Comparison of ENCODE assay signal across 8 cellular contexts in the genomic region with DNA sequence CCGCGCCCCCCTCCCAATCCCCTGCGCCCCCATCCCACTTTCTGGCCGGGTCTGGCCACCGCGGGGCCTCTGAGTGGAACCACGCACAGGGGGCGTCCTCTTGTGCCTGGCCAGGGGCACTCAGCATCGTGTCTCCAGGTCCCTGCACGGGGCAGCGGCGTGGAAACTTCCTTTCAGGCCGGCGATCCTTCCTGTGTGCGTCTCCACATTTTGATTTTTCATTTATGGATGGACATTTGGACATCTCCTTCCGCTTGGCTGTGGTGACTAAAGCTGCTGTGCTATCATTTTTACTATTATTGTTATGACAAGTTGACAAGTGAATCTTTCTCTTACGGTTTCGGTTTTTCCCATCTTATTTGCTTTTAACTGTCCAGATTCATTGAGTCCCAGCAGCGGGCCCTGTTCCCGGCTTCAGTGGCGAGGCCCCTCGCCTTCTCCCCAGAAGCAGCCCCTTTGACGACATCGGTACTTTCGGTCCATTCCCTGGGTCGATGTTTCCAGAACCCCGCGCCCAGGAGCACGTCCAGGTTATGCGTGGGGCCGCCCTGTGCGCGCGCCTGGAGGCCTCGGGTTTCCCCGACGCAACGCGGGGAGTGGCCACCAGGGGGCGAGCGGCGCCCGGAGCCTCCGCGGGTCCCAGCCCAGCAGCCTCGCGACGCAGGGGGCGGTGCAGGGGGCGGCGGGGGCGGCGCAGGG. TPM values are rescaled to one million over a fixed set of nuclear protein-coding genes. Genes with fewer than 3 reads are reported as not detected.
DNase-seq lines count a peak whose midpoint lies in the region; ATAC-seq and TF ChIP-seq lines count a peak whose summit lies in the region.

No MANE protein-coding gene starts in this region.

- H3K4me1 Mint-ChIP-seq in activated naive CD8-positive, alpha-beta T cell treated with anti-CD3 and anti-CD28 coated beads, Interleukin-2, amount 50 U/mL, for 24 hours = peaks cover 36% of the 10 kb centered on the region
- H3K4me1 Mint-ChIP-seq in type B pancreatic cell (ENCODE audit: unreplicated experiment) = peaks cover 10% of the 10 kb centered on the region

- peak overlapping the region; percentile 94 for H3K27ac Mint-ChIP-seq in activated naive CD8-positive, alpha-beta T cell treated with anti-CD3 and anti-CD28 coated beads, Interleukin-2, amount 50 U/mL, for 24 hours
- peak overlapping the region; percentile 70 for H3K27ac Mint-ChIP-seq in type B pancreatic cell

- H3K36me3 ChIP-seq in BJ (ENCODE audit: control insufficient read depth, insufficient read depth, low read length) = no peaks in the 10 kb centered on the region
- H3K36me3 ChIP-seq in heart left ventricle = no peaks in the 10 kb centered on the region

- H3K4me1 ChIP-seq in heart left ventricle = peaks cover 0 to 45% (median 4%) of the 10 kb centered on the region in 12 donors

- H3K36me3 Mint-ChIP-seq in activated naive CD8-positive, alpha-beta T cell treated with anti-CD3 and anti-CD28 coated beads, Interleukin-2, amount 50 U/mL, for 24 hours (ENCODE audit: low read depth) = no peaks in the 10 kb centered on the region
- no peaks in the 10 kb centered on the region for H3K36me3 Mint-ChIP-seq in type B pancreatic cell

- no peak for DNase-seq in BJ (ENCODE audit: low read depth)
- no peak for DNase-seq in LNCaP clone FGC (ENCODE audit: low read depth)
- DNase-seq in T follicular helper cell (ENCODE audit: low read depth) = peak; percentile 80
- DNase-seq in activated naive CD8-positive, alpha-beta T cell treated with anti-CD3 and anti-CD28 coated beads, Interleukin-2, amount 50 U/mL, for 24 hours = peak; percentile 93
- DNase-seq in heart left ventricle = peak; percentile 76 to 93 (median 84)
- peak; percentile 66 to 97 (median 88) for DNase-seq in posterior cingulate gyrus
- DNase-seq in type B pancreatic cell (ENCODE audit: extremely low spot score, unreplicated experiment) = peak; percentile 89

- TF ChIP-seq CTCF in BJ (IDR thresholded peaks at IDR 0.05; ENCODE audit: insufficient read depth, low read depth, low read length) (peak; percentile 72), LNCaP clone FGC (IDR thresholded peaks at IDR 0.05; ENCODE audit: control insufficient read depth, extremely low read depth, insufficient read depth) (peak; percentile 88), heart left ventricle (IDR thresholded peaks at IDR 0.05) (peak; percentile 65 to 88 (median 78)), type B pancreatic cell (conservative IDR thresholded peaks at IDR 0.05) (peak; percentile 85)

- peak overlapping the region; percentile 90 for H3K4me3 Mint-ChIP-seq in activated naive CD8-positive, alpha-beta T cell treated with anti-CD3 and anti-CD28 coated beads, Interleukin-2, amount 50 U/mL, for 24 hours
- H3K4me3 Mint-ChIP-seq in type B pancreatic cell = peak overlapping the region; percentile 86

- ATAC-seq in GM19467 (IDR thresholded peaks at IDR 0.05; ENCODE audit: unreplicated experiment) (peak; percentile 46), heart left ventricle (peak; percentile 70 to 84 (median 76))
- ATAC-seq in activated naive CD8-positive, alpha-beta T cell treated with anti-CD3 and anti-CD28 coated beads, Interleukin-2, amount 50 U/mL, for 24 hours = peak; percentile 62

- CTCF ChIA-PET in BJ (lab: Yijun Ruan, JAX) = interaction anchor here (0.8 to 1.0 kb wide), 2 partner anchors 19 to 42 kb away, joined by 3 to 5 read pairs; no protein-coding TSS in a partner anchor

- POLR2A ChIA-PET in BJ (lab: Charles Lee) = no interaction called here

- H3K9me3 Mint-ChIP-seq in activated naive CD8-positive, alpha-beta T cell treated with anti-CD3 and anti-CD28 coated beads, Interleukin-2, amount 50 U/mL, for 24 hours = no peaks in the 10 kb centered on the region
- no peaks in the 10 kb centered on the region for H3K9me3 Mint-ChIP-seq in type B pancreatic cell

- H3K27me3 ChIP-seq in BJ (ENCODE audit: control insufficient read depth, insufficient read depth, low read length) = peaks cover 4% of the 10 kb centered on the region; the same call in 1 of the 2 replicates
- peaks cover 0 to 10% (median 0%) of the 10 kb centered on the region in 9 donors for H3K27me3 ChIP-seq in heart left ventricle

- H3K27ac ChIP-seq in heart left ventricle = peak overlapping the region in 6 of 12 donors; percentile 12 to 88 (median 68)

- intact Hi-C loops in heart left ventricle (cut with DNase I) (loop anchor here in 9 of 10 donors (1.0 to 10.0 kb wide), 7 partner anchors 38 to 370 kb away; no protein-coding TSS in a partner anchor), posterior cingulate gyrus (cut with DNase I) (loop anchor here (1.0 to 2.0 kb wide), 2 partner anchors 42 to 368 kb away; no protein-coding TSS in a partner anchor)

- no peaks in the 10 kb centered on the region for H3K9me3 ChIP-seq in heart left ventricle

- H3K27me3 Mint-ChIP-seq in activated naive CD8-positive, alpha-beta T cell treated with anti-CD3 and anti-CD28 coated beads, Interleukin-2, amount 50 U/mL, for 24 hours = peaks cover 6% of the 10 kb centered on the region
- H3K27me3 Mint-ChIP-seq in type B pancreatic cell = peaks cover 9% of the 10 kb centered on the region

- no peak for TF ChIP-seq POLR2A in heart left ventricle (IDR thresholded peaks at IDR 0.05)

- WGBS in heart left ventricle, 4 donors = 2 to 5% (median 3%) methylated on average over 26 to 53 of the region's 53 CpGs

- H3K4me3 ChIP-seq in BJ (ENCODE audit: low read depth, low read length) (peak overlapping the region; percentile 54), LNCaP clone FGC (ENCODE audit: low read depth, low read length) (peak overlapping the region; percentile 48), heart left ventricle (peak overlapping the region; percentile 17 to 72 (median 58))

RNA-seq across cellular contexts. Expression of a gene that starts 12.4 kb away (rescaled TPM):
- 3.3 and 8.1 TPM in 2 replicates for polyA plus RNA-seq in BJ (2011; rRNA removed)
- polyA minus RNA-seq in BJ (2011; rRNA and poly(A)+ RNA removed) = 2.3 and 2.5 TPM in 2 replicates
- total RNA-seq in heart left ventricle = 1 to 10 TPM; 2.4 to 7.0 (median 3.0) TPM
- 1 to 10 TPM; 3.5 to 4.3 TPM for polyA plus RNA-seq in heart left ventricle
- total RNA-seq in type B pancreatic cell (ENCODE audit: low replicate concordance) = 10.6 and 28.2 TPM in 2 replicates

Comparison
In these comparisons a context has a peak if more than half of its experiments do, and no peak if none do; other contexts are left out.
1. DNase-seq: peak in T follicular helper cell (single experiment), activated naive CD8-positive, alpha-beta T cell treated with anti-CD3 and anti-CD28 coated beads, Interleukin-2, amount 50 U/mL, for 24 hours (single experiment), heart left ventricle (5 of 5), posterior cingulate gyrus (10 of 10) and type B pancreatic cell (single experiment); none in BJ (single experiment) and LNCaP clone FGC (single experiment).
2. Peak in every context shown above with its lines, with median percentiles within 50 percentile points of each other: H3K4me3 ChIP-seq, CTCF ChIP-seq and ATAC-seq.